ENCODE assay signal across 15 cellular contexts in genomic region chr12:122943196-122943595, GRCh38. TPM values are rescaled to one million over a fixed set of nuclear protein-coding genes. Genes with fewer than 3 reads are reported as not detected.
A peak's percentile ranks its signal among the peaks of the same experiment; 100 is the strongest.
DNase-seq lines count a peak whose midpoint lies in the region; ATAC-seq and TF ChIP-seq lines count a peak whose summit lies in the region.
"Had no signal": no experiment of that assay in that cellular context is flagged by ENCODE, and none has a peak within 500 bp of the region (broad histone marks: within the 10 kb centered on the region; RNA-seq: fewer than 3 reads in every experiment).

No MANE protein-coding gene starts in this region.

- H3K4me2 ChIP-seq in BLaER1 treated with 17β-estradiol and CSF1 and Interleukin-3, amounts not matched to agents 10 nM and 100 nM = peak overlapping the region; percentile 54 to 91 (median 80)
- H3K4me2 ChIP-seq in osteoblast (ENCODE audit: insufficient read depth, low read length) = no peak overlapping the region

- no peaks in the 10 kb centered on the region for H4K20me1 ChIP-seq in BLaER1 treated with 17β-estradiol and CSF1 and Interleukin-3, amounts not matched to agents 10 nM and 100 nM
- no peaks in the 10 kb centered on the region for H4K20me1 ChIP-seq in osteoblast (ENCODE audit: insufficient read depth, low read length)

- peak overlapping the region in 9 of 11 experiments; percentile 1 to 76 (median 57); a peak in 18 of 22 replicates for H3K27ac ChIP-seq in BLaER1 treated with 17β-estradiol and CSF1 and Interleukin-3, amounts not matched to agents 10 nM and 100 nM
- H3K27ac ChIP-seq in gastroesophageal sphincter = peak overlapping the region in 3 of 4 donors; percentile 42 to 48 (median 43)
- H3K27ac ChIP-seq in osteoblast (ENCODE audit: low read depth, low read length) = no peak overlapping the region

- H3K36me3 ChIP-seq in BLaER1 treated with 17β-estradiol and CSF1 and Interleukin-3, amounts not matched to agents 10 nM and 100 nM = peaks cover 0 to 12% (median 0%) of the 10 kb centered on the region in 11 experiments; a peak in 2 of 22 replicates
- H3K36me3 ChIP-seq in gastroesophageal sphincter (peaks cover 0 to 12% of the 10 kb centered on the region in 2 donors), osteoblast (ENCODE audit: insufficient read depth, low read length) (peaks cover 9% of the 10 kb centered on the region)

- no peaks in the 10 kb centered on the region for H3K9me3 ChIP-seq in BLaER1 treated with 17β-estradiol and CSF1 and Interleukin-3, amounts not matched to agents 10 nM and 100 nM (replicated peaks in 1 of 11)
- H3K9me3 ChIP-seq in gastroesophageal sphincter = no peaks in the 10 kb centered on the region
- H3K9me3 ChIP-seq in osteoblast (ENCODE audit: low read depth, low read length) = no peaks in the 10 kb centered on the region

- ATAC-seq in gastroesophageal sphincter = no peak
- ATAC-seq in GM21423 (IDR thresholded peaks at IDR 0.05; ENCODE audit: unreplicated experiment) = no peak
- no peak for ATAC-seq in HG03108 (IDR thresholded peaks at IDR 0.05; ENCODE audit: unreplicated experiment)
- ATAC-seq: activated CD8-positive, alpha-beta T cell treated with anti-CD3 and anti-CD28 coated beads, Interleukin-2, amount 10 ng/mL, durations not matched to agents 7 days and 5 days; activated naive CD8-positive, alpha-beta T cell treated with anti-CD3 and anti-CD28 coated beads, Interleukin-2, amount 50 U/mL, for 24 hours had no signal

- no peak overlapping the region for H3K4me3 ChIP-seq in BLaER1 treated with 17β-estradiol and CSF1 and Interleukin-3, amounts not matched to agents 10 nM and 100 nM
- H3K4me3 ChIP-seq in gastroesophageal sphincter (no peak overlapping the region), osteoblast (ENCODE audit: insufficient read depth, low read length) (no peak overlapping the region)

- TF ChIP-seq EP300 in gastroesophageal sphincter (IDR thresholded peaks at IDR 0.05) = no peak

- H2AFZ ChIP-seq in osteoblast (ENCODE audit: low read length) = no peak overlapping the region

- H3K27me3 ChIP-seq in BLaER1 treated with 17β-estradiol and CSF1 and Interleukin-3, amounts not matched to agents 10 nM and 100 nM = no peaks in the 10 kb centered on the region
- H3K27me3 ChIP-seq in gastroesophageal sphincter (no peaks in the 10 kb centered on the region), osteoblast (ENCODE audit: insufficient read depth, low read length) (no peaks in the 10 kb centered on the region)

- peak overlapping the region in 9 of 11 experiments; percentile 3 to 57 (median 32); a peak in 14 of 22 replicates for H3K9ac ChIP-seq in BLaER1 treated with 17β-estradiol and CSF1 and Interleukin-3, amounts not matched to agents 10 nM and 100 nM

- TF ChIP-seq CTCF in gastroesophageal sphincter (IDR thresholded peaks at IDR 0.05) (no peak), osteoblast (IDR thresholded peaks at IDR 0.05; ENCODE audit: extremely low read depth, low read depth, low read length) (no peak)

- peaks cover 54 to 70% (median 58%) of the 10 kb centered on the region in 10 experiments for H3K4me1 ChIP-seq in BLaER1 treated with 17β-estradiol and CSF1 and Interleukin-3, amounts not matched to agents 10 nM and 100 nM
- H3K4me1 ChIP-seq in gastroesophageal sphincter (peaks cover 0 to 54% (median 7%) of the 10 kb centered on the region in 3 donors), osteoblast (ENCODE audit: insufficient read depth, low read length) (peaks cover 21% of the 10 kb centered on the region)

- H3K79me2 ChIP-seq in osteoblast (ENCODE audit: insufficient read depth, low read length) = no peaks in the 10 kb centered on the region

- no peak for TF ChIP-seq POLR2A in gastroesophageal sphincter (IDR thresholded peaks at IDR 0.05)

- peak; percentile 28 for DNase-seq in RPMI7951 (ENCODE audit: low read depth)
- peak; percentile 27 for DNase-seq in osteoblast (ENCODE audit: insufficient read length, low spot score, missing footprints)
- no peak for DNase-seq in NCI-H345 treated with DMSO at 0.1 percent for 48 hours (lab: John Stamatoyannopoulos, UW; ENCODE audit: unreplicated experiment)
- no peak for DNase-seq in NCI-H146 treated with DMSO at 0.1 percent for 48 hours (lab: John Stamatoyannopoulos, UW; ENCODE audit: unreplicated experiment)
- DNase-seq: activated CD8-positive, alpha-beta T cell treated with anti-CD3 and anti-CD28 coated beads, Interleukin-2, amount 10 ng/mL, durations not matched to agents 7 days and 5 days; activated naive CD8-positive, alpha-beta T cell treated with anti-CD3 and anti-CD28 coated beads, Interleukin-2, amount 50 U/mL, for 24 hours; effector CD4-positive, alpha-beta T cell; midbrain; NCI-H187 treated with DMSO at 0.1 percent for 48 hours; retina; T-helper 2 cell had no signal

- WGBS in gastroesophageal sphincter (ENCODE audit: low coverage in 1 of 2), 2 donors = 54 to 66% methylated on average over 9 to 11 of the region's 13 CpGs

RNA-seq across cellular contexts. Expression of gene ABCB9, which starts 23.1 kb away (rescaled TPM):
- 7.0 and 10.9 TPM in 2 replicates for total RNA-seq in RPMI7951 (2014; rRNA removed; shearing (Covaris generic))
- total RNA-seq in gastroesophageal sphincter = 1 to 10 TPM; 2.3 to 8.4 (median 3.5) TPM
- total RNA-seq in osteoblast = 11.9 and 13.0 TPM in 2 replicates

RNA-seq across cellular contexts. Expression of gene OGFOD2, which starts 31.8 kb away (rescaled TPM):
- total RNA-seq in RPMI7951 (2014; rRNA removed; shearing (Covaris generic)) = 5.7 and 8.4 TPM in 2 replicates
- total RNA-seq in gastroesophageal sphincter = 10 to 100 TPM in 1 of 4 donors, 1 to 10 TPM in 3; 7.3 to 10.7 (median 8.3) TPM
- total RNA-seq in osteoblast = 6.5 and 8.3 TPM in 2 replicates

RNA-seq across cellular contexts. Expression of gene ARL6IP4, which starts 37.3 kb away (rescaled TPM):
- total RNA-seq in RPMI7951 (2014; rRNA removed; shearing (Covaris generic)) = 101 and 174 TPM in 2 replicates
- total RNA-seq in gastroesophageal sphincter (100 to 1,000 TPM; 251 to 343 (median 302) TPM), osteoblast (117 and 118 TPM in 2 replicates)

RNA-seq across cellular contexts. Expression of gene VPS37B, which starts 47.3 kb away (rescaled TPM):
- 35.8 and 56.9 TPM in 2 replicates for total RNA-seq in RPMI7951 (2014; rRNA removed; shearing (Covaris generic))
- total RNA-seq in gastroesophageal sphincter = 10 to 100 TPM; 23.4 to 47.4 (median 29.3) TPM
- 19.2 and 20.6 TPM in 2 replicates for total RNA-seq in osteoblast

Comparison
In these comparisons a context has a peak if more than half of its experiments do, and no peak if none do; other contexts are left out.
1. DNase-seq: peak in RPMI7951 (single experiment) and osteoblast (single experiment); none in NCI-H345 treated with DMSO at 0.1 percent for 48 hours (single experiment) and NCI-H146 treated with DMSO at 0.1 percent for 48 hours (single experiment).